ENCODE assay signal across 20 cellular contexts in the genomic region with DNA sequence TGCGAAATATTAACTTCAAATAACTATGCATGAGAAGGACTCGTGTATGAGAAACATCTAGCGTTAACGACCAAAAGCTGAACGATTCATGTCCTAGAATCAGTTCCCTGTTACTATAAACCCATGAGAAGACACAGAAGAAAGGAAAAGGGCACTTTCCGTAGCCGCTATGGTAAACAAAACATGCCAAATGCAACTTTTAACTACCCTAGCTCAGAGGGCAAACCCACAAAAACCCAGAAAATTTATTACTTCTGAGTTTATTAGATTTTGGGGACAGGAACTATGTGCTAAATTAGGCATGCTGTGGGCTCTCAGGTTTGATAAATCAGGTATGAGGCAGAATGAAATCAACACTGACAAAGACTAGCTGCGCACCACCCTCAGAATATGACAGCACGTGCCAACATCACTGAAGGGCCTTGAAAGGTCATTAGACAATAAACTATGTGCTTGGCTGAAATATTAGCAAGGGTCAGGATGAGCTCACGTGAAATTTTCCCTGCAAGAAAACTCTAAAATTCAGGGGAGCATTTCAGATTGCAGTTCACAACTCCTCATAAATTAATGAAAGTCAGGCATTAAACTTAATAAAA.
"Had no signal": no experiment of that assay in that cellular context is flagged by ENCODE, and none has a peak within 500 bp of the region (broad histone marks: within the 10 kb centered on the region; RNA-seq: fewer than 3 reads in every experiment).

No MANE protein-coding gene starts in this region.

- H3K27ac ChIP-seq: colonic mucosa, esophagus squamous epithelium, foreskin keratinocyte, hepatocyte, parathyroid adenoma, prostate gland, right lobe of liver, spleen, tibial nerve had no signal

- H3K4me3 Mint-ChIP-seq: naive thymus-derived CD8-positive, alpha-beta T cell; stimulated activated memory B cell treated with anti-CD40 and anti-IgM and Interleukin-4, amounts not matched to agents 10 μg/mL and 1 μg/mL and 100 μg/mL, for 72 hours; stimulated activated naive CD8-positive, alpha-beta T cell treated with anti-CD3 and anti-CD28 coated beads, Interleukin-15, Interleukin-2, amounts not matched to agents 100 ng/mL and 50 ng/mL, for 24 hours had no signal

- H3K36me3 ChIP-seq: colonic mucosa, prostate gland, right lobe of liver, spleen had no signal

- H3K4me1 ChIP-seq: colonic mucosa, foreskin keratinocyte, parathyroid adenoma, right lobe of liver had no signal

- H3K9me3 ChIP-seq: colonic mucosa, esophagus squamous epithelium, mucosa of descending colon, prostate gland, right lobe of liver had no signal

- ATAC-seq: foreskin keratinocyte; left colon; mucosa of descending colon; naive thymus-derived CD8-positive, alpha-beta T cell; right lobe of liver; stimulated activated memory B cell treated with anti-CD40 and anti-IgM and Interleukin-4, amounts not matched to agents 10 μg/mL and 1 μg/mL and 100 μg/mL, for 72 hours had no signal

- H3K9me3 Mint-ChIP-seq: stimulated activated naive CD8-positive, alpha-beta T cell treated with anti-CD3 and anti-CD28 coated beads, Interleukin-15, Interleukin-2, amounts not matched to agents 100 ng/mL and 50 ng/mL, for 24 hours had no signal

- DNase-seq: cerebellar nuclear complex; colonic mucosa; dermis blood vessel endothelial cell; esophagus squamous epithelium; foreskin keratinocyte; left colon; mammary epithelial cell; mucosa of descending colon; naive thymus-derived CD8-positive, alpha-beta T cell; right lobe of liver; spleen; stimulated activated CD4-positive, alpha-beta T cell treated with anti-CD3 and anti-CD28 coated beads, Interleukin-15, amount 100 ng/mL, for 24 hours; stimulated activated CD4-positive, alpha-beta T cell treated with anti-CD3 and anti-CD28 coated beads, Interleukin-1b, Interleukin-23, amount 100 ng/mL, for 48 hours; stimulated activated CD4-positive, alpha-beta T cell treated with anti-CD3 and anti-CD28 coated beads, Interleukin-4, amount 100 ng/mL, for 24 hours had no signal

- H3K36me3 Mint-ChIP-seq: naive thymus-derived CD8-positive, alpha-beta T cell; stimulated activated memory B cell treated with anti-CD40 and anti-IgM and Interleukin-4, amounts not matched to agents 10 μg/mL and 1 μg/mL and 100 μg/mL, for 72 hours had no signal

- H3K27ac Mint-ChIP-seq: naive thymus-derived CD8-positive, alpha-beta T cell; stimulated activated memory B cell treated with anti-CD40 and anti-IgM and Interleukin-4, amounts not matched to agents 10 μg/mL and 1 μg/mL and 100 μg/mL, for 72 hours; stimulated activated naive CD8-positive, alpha-beta T cell treated with anti-CD3 and anti-CD28 coated beads, Interleukin-15, Interleukin-2, amounts not matched to agents 100 ng/mL and 50 ng/mL, for 24 hours had no signal

- H3K4me1 Mint-ChIP-seq: naive thymus-derived CD8-positive, alpha-beta T cell; stimulated activated memory B cell treated with anti-CD40 and anti-IgM and Interleukin-4, amounts not matched to agents 10 μg/mL and 1 μg/mL and 100 μg/mL, for 72 hours had no signal

- H3K4me3 ChIP-seq: colonic mucosa, esophagus squamous epithelium, hepatocyte, mucosa of descending colon, prostate gland, right lobe of liver, spleen, tibial nerve had no signal
